8 cellular contexts compared by ENCODE assay signal in the genomic region with DNA sequence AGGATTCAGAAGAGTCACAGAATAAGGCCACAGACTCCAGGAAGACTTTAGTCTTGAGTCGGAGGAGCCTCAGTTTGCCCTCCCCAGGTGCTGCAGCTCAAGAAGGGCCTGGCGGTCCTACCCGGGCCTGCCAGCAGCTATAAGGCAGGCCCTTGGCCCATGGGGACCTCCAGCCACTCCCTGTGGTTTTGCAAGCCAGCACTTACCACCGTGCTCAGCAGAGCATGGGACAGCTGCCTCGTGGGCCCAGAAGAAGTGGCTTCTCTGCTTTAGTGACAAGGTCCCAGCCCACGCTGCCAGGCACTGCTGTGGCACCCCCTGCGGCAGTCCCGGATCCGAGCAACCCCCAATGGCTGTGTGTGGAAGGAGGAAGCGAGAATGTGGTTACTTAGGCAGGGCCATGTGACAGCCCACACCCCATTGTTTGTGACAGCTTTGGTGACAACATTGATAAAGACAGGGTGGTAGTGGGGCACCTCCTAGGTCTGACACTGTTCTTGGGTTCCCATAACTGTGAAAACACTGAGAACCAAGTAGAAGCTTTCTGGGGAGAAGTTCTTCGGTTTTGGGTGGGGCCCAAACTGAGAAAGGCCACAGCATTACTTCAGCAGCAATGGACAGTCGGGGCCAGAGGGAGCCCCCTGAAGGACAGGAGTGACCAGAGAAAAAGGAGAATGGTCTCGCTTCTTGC. TPM values are rescaled to one million over a fixed set of nuclear protein-coding genes. Genes with fewer than 3 reads are reported as not detected.
DNase-seq lines count a peak whose midpoint lies in the region; ATAC-seq and TF ChIP-seq lines count a peak whose summit lies in the region.

A gene with protein sequence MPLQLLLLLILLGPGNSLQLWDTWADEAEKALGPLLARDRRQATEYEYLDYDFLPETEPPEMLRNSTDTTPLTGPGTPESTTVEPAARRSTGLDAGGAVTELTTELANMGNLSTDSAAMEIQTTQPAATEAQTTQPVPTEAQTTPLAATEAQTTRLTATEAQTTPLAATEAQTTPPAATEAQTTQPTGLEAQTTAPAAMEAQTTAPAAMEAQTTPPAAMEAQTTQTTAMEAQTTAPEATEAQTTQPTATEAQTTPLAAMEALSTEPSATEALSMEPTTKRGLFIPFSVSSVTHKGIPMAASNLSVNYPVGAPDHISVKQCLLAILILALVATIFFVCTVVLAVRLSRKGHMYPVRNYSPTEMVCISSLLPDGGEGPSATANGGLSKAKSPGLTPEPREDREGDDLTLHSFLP (minus strand): TSS at position 361 of the 691 bp plus-strand sequence. CDS start 9,587 bp downstream, outside the sequence.

- no peak for TF ChIP-seq RAD21 in Ishikawa (IDR thresholded peaks at IDR 0.05; ENCODE audit: low read depth)

- peak within 1 kb of the TSS; percentile 92 to 95 for H3K4me3 ChIP-seq in CD4-positive, alpha-beta memory T cell (ENCODE audit: low read length in 2 of 2)

- peaks cover 65% of the 10 kb centered on the region for H3K4me1 ChIP-seq in CD4-positive, alpha-beta memory T cell (ENCODE audit: insufficient read depth, low read length)

- peak within 1 kb of the TSS; percentile 99 to 100 (median 100) for H3K27ac Mint-ChIP-seq in CD4-positive, alpha-beta memory T cell
- peak within 1 kb of the TSS; percentile 100 for H3K27ac Mint-ChIP-seq in activated CD4-positive, alpha-beta T cell treated with anti-CD3 and anti-CD28 coated beads, Interleukin-2, amount 10 ng/mL, durations not matched to agents 7 days and 5 days

- CTCF ChIA-PET in CD4-positive, alpha-beta memory T cell (lab: Charles Lee; ENCODE audit: partially characterized antibody) = interaction anchor here (0.6 to 17.5 kb wide), 10 partner anchors 13 to 170 kb away, joined by 4 to 463 read pairs (median 19); no protein-coding TSS in a partner anchor
- CTCF ChIA-PET in activated CD4-positive, alpha-beta T cell treated with anti-CD3 and anti-CD28 coated beads, Interleukin-2, amount 10 ng/mL, durations not matched to agents 7 days and 5 days (lab: Charles Lee) = interaction anchor here (0.6 to 9.8 kb wide), 9 partner anchors 13 to 71 kb away, joined by 3 to 115 read pairs (median 5); partner anchors contain the start of gene ISCU

- peaks cover 0 to 4% (median 0%) of the 10 kb centered on the region in 8 donors for H3K9me3 Mint-ChIP-seq in CD4-positive, alpha-beta memory T cell
- H3K9me3 Mint-ChIP-seq in activated CD4-positive, alpha-beta T cell treated with anti-CD3 and anti-CD28 coated beads, Interleukin-2, amount 10 ng/mL, durations not matched to agents 7 days and 5 days = no peaks in the 10 kb centered on the region

- no peak for TF ChIP-seq EP300 in Ishikawa (IDR thresholded peaks at IDR 0.05; ENCODE audit: borderline replicate concordance)

- POLR2A ChIA-PET in CD4-positive, alpha-beta memory T cell (lab: Charles Lee; ENCODE audit: partially characterized antibody) = interaction anchor here (0.8 to 11.1 kb wide), 16 partner anchors 8 to 224 kb away, joined by 3 to 310 read pairs (median 6); partner anchors contain the start of genes ISCU, SART3 and SSH1
- POLR2A ChIA-PET in activated CD4-positive, alpha-beta T cell treated with anti-CD3 and anti-CD28 coated beads, Interleukin-2, amount 10 ng/mL, durations not matched to agents 7 days and 5 days (lab: Charles Lee) = interaction anchor here (0.8 kb wide), 1 partner anchor 12 kb away, joined by 3 read pairs; no protein-coding TSS in a partner anchor

- H3K4me3 Mint-ChIP-seq in CD4-positive, alpha-beta memory T cell = peak within 1 kb of the TSS; percentile 94 to 100 (median 99)
- peak within 1 kb of the TSS; percentile 98 for H3K4me3 Mint-ChIP-seq in activated CD4-positive, alpha-beta T cell treated with anti-CD3 and anti-CD28 coated beads, Interleukin-2, amount 10 ng/mL, durations not matched to agents 7 days and 5 days

- intact Hi-C loops in CD4-positive, alpha-beta memory T cell (cut with micrococcal nuclease) = loop anchor here (1.0 to 10.0 kb wide), 7 partner anchors 14 to 461 kb away; partner anchors contain the start of genes ALKBH2, CORO1C, FICD and SSH1

- H3K36me3 Mint-ChIP-seq in CD4-positive, alpha-beta memory T cell = peaks cover 23 to 35% of the 10 kb centered on the region in 2 donors
- H3K36me3 Mint-ChIP-seq in activated CD4-positive, alpha-beta T cell treated with anti-CD3 and anti-CD28 coated beads, Interleukin-2, amount 10 ng/mL, durations not matched to agents 7 days and 5 days (ENCODE audit: low read depth) = peaks cover 41% of the 10 kb centered on the region

- DNase-seq in CD4-positive, alpha-beta memory T cell = peak; percentile 91 to 97 (median 94)
- peak; percentile 94 for DNase-seq in activated CD4-positive, alpha-beta T cell treated with anti-CD3 and anti-CD28 coated beads, Interleukin-2, amount 10 ng/mL, durations not matched to agents 7 days and 5 days
- DNase-seq in stimulated activated CD4-positive, alpha-beta T cell treated with anti-CD3 and anti-CD28 coated beads, Interleukin-12 subunit alpha, Interleukin-12 subunit beta, amount 100 ng/mL, for 48 hours (ENCODE audit: low read depth in 2 of 3, low spot score in 1 of 3) = peak; percentile 71 to 78 (median 71)
- no peak for DNase-seq in NCI-H2029 (lab: John Stamatoyannopoulos, UW)
- DNase-seq in A172 (ENCODE audit: low spot score) = no peak

- ATAC-seq in GM21367 (IDR thresholded peaks at IDR 0.05; ENCODE audit: unreplicated experiment) = peak; percentile 45
- peak; percentile 68 for ATAC-seq in esophagus mucosa

- no peaks in the 10 kb centered on the region for H3K9me3 ChIP-seq in CD4-positive, alpha-beta memory T cell (ENCODE audit: control insufficient read depth in 1 of 2, low read length in 2 of 2)

- peaks cover 5% of the 10 kb centered on the region for H3K36me3 ChIP-seq in CD4-positive, alpha-beta memory T cell (ENCODE audit: insufficient read depth, low read length)

- H3K27ac ChIP-seq in CD4-positive, alpha-beta memory T cell (ENCODE audit: low read depth, low read length) = peak within 1 kb of the TSS; percentile 92

- H3K27me3 Mint-ChIP-seq in CD4-positive, alpha-beta memory T cell = no peaks in the 10 kb centered on the region
- no peaks in the 10 kb centered on the region for H3K27me3 Mint-ChIP-seq in activated CD4-positive, alpha-beta T cell treated with anti-CD3 and anti-CD28 coated beads, Interleukin-2, amount 10 ng/mL, durations not matched to agents 7 days and 5 days

- no peaks in the 10 kb centered on the region for H3K27me3 ChIP-seq in CD4-positive, alpha-beta memory T cell (ENCODE audit: insufficient read depth, low read length)

- H3K4me1 Mint-ChIP-seq in CD4-positive, alpha-beta memory T cell = peaks cover 40 to 84% (median 55%) of the 10 kb centered on the region in 4 donors
- peaks cover 53% of the 10 kb centered on the region for H3K4me1 Mint-ChIP-seq in activated CD4-positive, alpha-beta T cell treated with anti-CD3 and anti-CD28 coated beads, Interleukin-2, amount 10 ng/mL, durations not matched to agents 7 days and 5 days

TF ChIP-seq in Ishikawa, 13 proteins besides CTCF, POLR2A, EP300 and RAD21:
- TF ChIP-seq MAX (IDR thresholded peaks at IDR 0.05) = 0 out of 2 replicates have a peak, but pooled peaks have one; percentile 27
- no peak for TF ChIP-seq ZBTB7A (IDR thresholded peaks at IDR 0.05; ENCODE audit: low read depth)

RNA-seq across cellular contexts. Expression of the gene that starts here (rescaled TPM):
- total RNA-seq in CD4-positive, alpha-beta memory T cell = 100 to 1,000 TPM; 175 to 176 TPM
- polyA plus RNA-seq in CD4-positive, alpha-beta memory T cell = 100 to 1,000 TPM; 485 to 781 TPM
- 100 to 1,000 TPM; 207 to 214 TPM for total RNA-seq in activated CD4-positive, alpha-beta T cell treated with anti-CD3 and anti-CD28 coated beads, Interleukin-2, amount 10 ng/mL, durations not matched to agents 7 days and 5 days
- 0.76 TPM for total RNA-seq in esophagus mucosa
- total RNA-seq in A172 (2014; rRNA removed; shearing (Covaris generic)) = 1.2 and 2.4 TPM in 2 replicates

Comparison
In these comparisons a context has a peak if more than half of its experiments do, and no peak if none do; other contexts are left out.
1. RNA of the gene that starts here (total RNA-seq): 207 to 214 TPM in activated CD4-positive, alpha-beta T cell treated with anti-CD3 and anti-CD28 coated beads, Interleukin-2, amount 10 ng/mL, durations not matched to agents 7 days and 5 days and 175 to 176 TPM in CD4-positive, alpha-beta memory T cell; 1.2 to 2.4 TPM in A172 and 0.76 TPM in esophagus mucosa (single experiment); every median in the first group is over 10 times any median in the second.
2. Peak in ATAC-seq in esophagus mucosa; RNA of the gene not detected or under 1 TPM.
3. DNase-seq: peak in CD4-positive, alpha-beta memory T cell (5 of 5), activated CD4-positive, alpha-beta T cell treated with anti-CD3 and anti-CD28 coated beads, Interleukin-2, amount 10 ng/mL, durations not matched to agents 7 days and 5 days (single experiment) and stimulated activated CD4-positive, alpha-beta T cell treated with anti-CD3 and anti-CD28 coated beads, Interleukin-12 subunit alpha, Interleukin-12 subunit beta, amount 100 ng/mL, for 48 hours (3 of 3); none in NCI-H2029 (single experiment) and A172 (single experiment).